1 cellular context compared by ENCODE assay signal in the genomic region with DNA sequence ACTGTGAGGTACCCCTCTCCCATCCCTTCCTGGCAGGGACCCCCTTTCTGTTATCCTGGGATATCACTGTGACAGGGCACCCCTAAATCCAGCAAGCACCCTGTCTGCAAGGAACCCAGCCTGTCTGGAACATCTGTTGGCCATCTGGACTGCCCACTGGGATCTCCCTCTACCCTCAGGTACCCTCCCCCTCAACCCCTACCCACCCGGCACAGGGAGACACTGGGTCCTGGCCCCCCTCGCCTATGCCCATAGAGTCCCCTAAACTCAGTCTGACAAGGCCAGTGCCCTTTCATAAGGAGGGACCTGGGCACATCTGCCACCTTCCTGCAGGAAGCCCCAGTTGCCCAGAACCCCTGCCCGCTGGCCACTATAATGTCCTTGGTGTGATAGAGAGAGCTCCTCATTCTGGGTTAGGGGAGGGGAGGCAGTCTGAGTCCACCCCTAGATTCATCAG.
TF ChIP-seq lines count a peak whose summit lies in the region.

No MANE protein-coding gene starts in this region.

TF ChIP-seq in endothelial cell of umbilical vein, 7 proteins besides CTCF, POLR2A, EP300 and RAD21:
- TF ChIP-seq MYC (IDR thresholded peaks at IDR 0.05; ENCODE audit: low read depth, low read length): no peak
- TF ChIP-seq POLR2AphosphoS5 (IDR thresholded peaks at IDR 0.05; ENCODE audit: insufficient read depth, low read depth, low read length): no peak
- no peak for TF ChIP-seq EZH2 (IDR thresholded peaks at IDR 0.05; ENCODE audit: borderline replicate concordance, low read depth, low read length, severe bottlenecking)
- TF ChIP-seq, protein P1, sequence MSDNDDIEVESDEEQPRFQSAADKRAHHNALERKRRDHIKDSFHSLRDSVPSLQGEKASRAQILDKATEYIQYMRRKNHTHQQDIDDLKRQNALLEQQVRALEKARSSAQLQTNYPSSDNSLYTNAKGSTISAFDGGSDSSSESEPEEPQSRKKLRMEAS (IDR thresholded peaks at IDR 0.05; ENCODE audit: insufficient read depth, insufficient read length): no peak
- no peak for TF ChIP-seq FOS (IDR thresholded peaks at IDR 0.05; ENCODE audit: borderline replicate concordance, insufficient read depth, low read length)
- no peak for TF ChIP-seq JUN (IDR thresholded peaks at IDR 0.05; ENCODE audit: borderline replicate concordance, insufficient read depth, insufficient read length, low read depth)
- TF ChIP-seq GATA2 (IDR thresholded peaks at IDR 0.05; ENCODE audit: insufficient read depth, insufficient read length, low read depth, low read length): no peak
